12 cellular contexts compared by ENCODE assay signal in the genomic region with DNA sequence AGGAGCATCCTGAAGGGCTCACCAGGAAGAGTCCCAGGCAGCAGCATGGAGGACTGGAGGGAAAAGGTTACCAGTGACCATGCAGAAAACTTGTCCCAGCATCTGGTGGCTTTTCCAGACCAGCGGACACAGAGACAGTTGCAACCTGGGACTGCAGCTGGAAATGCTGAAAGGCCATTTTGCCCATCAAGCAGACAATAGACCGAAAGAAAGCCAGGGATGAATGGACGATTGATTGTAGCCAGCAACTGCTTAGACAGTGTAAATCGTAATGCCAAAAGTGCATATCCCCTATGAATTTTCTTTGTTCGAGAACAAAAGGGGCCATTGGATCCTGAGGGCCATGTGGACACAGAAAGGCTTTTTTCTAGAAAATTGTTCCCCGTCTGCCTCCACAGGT.
"Had no signal": no experiment of that assay in that cellular context is flagged by ENCODE, and none has a peak within 500 bp of the region (broad histone marks: within the 10 kb centered on the region; RNA-seq: fewer than 3 reads in every experiment).

No MANE protein-coding gene starts in this region.

- H3K27ac ChIP-seq: cardiac muscle cell, pancreas, SK-N-MC, upper lobe of left lung had no signal

- DNase-seq: activated CD4-positive, alpha-beta T cell treated with anti-CD3 and anti-CD28 coated beads, Interleukin-2, amount 50 U/mL, for 4 hours; activated naive CD4-positive, alpha-beta T cell treated with anti-CD3 and anti-CD28 coated beads, Interleukin-2, amount 10 ng/mL, durations not matched to agents 7 days and 5 days; kidney glomerular epithelial cell; pancreas; retina; stimulated activated CD4-positive, alpha-beta T cell treated with anti-CD3 and anti-CD28 coated beads, Interleukin-2, amount 100 ng/mL, for 48 hours; stimulated activated naive B cell treated with anti-CD40 and anti-IgM and Interleukin-4, amounts not matched to agents 10 μg/mL and 1 μg/mL and 100 μg/mL, for 72 hours; T-helper 9 cell; upper lobe of left lung had no signal

- H3K9me3 ChIP-seq: pancreas, upper lobe of left lung had no signal

- H3K27me3 ChIP-seq: cardiac muscle cell, pancreas, upper lobe of left lung had no signal

- H3K4me3 ChIP-seq: cardiac muscle cell, pancreas, SK-N-MC, upper lobe of left lung had no signal

- H3K4me1 ChIP-seq: pancreas, upper lobe of left lung had no signal

- H3K36me3 ChIP-seq: cardiac muscle cell, pancreas had no signal

- ATAC-seq: activated CD4-positive, CD25-positive, alpha-beta regulatory T cell treated with anti-CD3 and anti-CD28 coated beads, Interleukin-2, amount 50 U/mL, for 24 hours; pancreas; stimulated activated naive B cell treated with anti-CD40 and anti-IgM and Interleukin-4, amounts not matched to agents 10 μg/mL and 1 μg/mL and 100 μg/mL, for 72 hours had no signal
